ENCODE assay signal across 8 cellular contexts in genomic region chr15:88897456-88898194, GRCh38. TPM values are rescaled to one million over a fixed set of nuclear protein-coding genes. Genes with fewer than 3 reads are reported as not detected.
DNase-seq lines count a peak whose midpoint lies in the region; ATAC-seq and FAIRE-seq lines count a peak whose summit lies in the region.

No MANE protein-coding gene starts in this region.

- peaks cover 29% of the 10 kb centered on the region for H3K4me1 Mint-ChIP-seq in activated naive CD8-positive, alpha-beta T cell treated with anti-CD3 and anti-CD28 coated beads for 36 hours

- intact Hi-C loops in cardiac septum (cut with DNase I) = loop anchor here (5.0 kb wide), 2 partner anchors 240 to 275 kb away; partner anchors contain the start of gene AEN

- no peak overlapping the region for H3K27ac Mint-ChIP-seq in activated naive CD8-positive, alpha-beta T cell treated with anti-CD3 and anti-CD28 coated beads for 36 hours

- H3K4me3 Mint-ChIP-seq in activated naive CD8-positive, alpha-beta T cell treated with anti-CD3 and anti-CD28 coated beads for 36 hours = no peak overlapping the region

- peak; percentile 93 for FAIRE-seq in HTR-8/SVneo (lab: Jason Lieb, UNC)

- H3K27me3 Mint-ChIP-seq in activated naive CD8-positive, alpha-beta T cell treated with anti-CD3 and anti-CD28 coated beads for 36 hours = no peaks in the 10 kb centered on the region

- H3K9me3 Mint-ChIP-seq in activated naive CD8-positive, alpha-beta T cell treated with anti-CD3 and anti-CD28 coated beads for 36 hours = no peaks in the 10 kb centered on the region

- ATAC-seq in GM18873 (IDR thresholded peaks at IDR 0.05; ENCODE audit: low FRiP score, unreplicated experiment) = no peak

- peak; percentile 59 for DNase-seq in GDM1 (lab: John Stamatoyannopoulos, UW)
- DNase-seq in HTR-8/SVneo (ENCODE audit: insufficient read length, low spot score) = peak; percentile 75
- DNase-seq in SKM-1 treated with dmso at 0.1 percent for 144 hours (lab: John Stamatoyannopoulos, UW; ENCODE audit: unreplicated experiment) = peak; percentile 60
- DNase-seq in activated naive CD8-positive, alpha-beta T cell treated with anti-CD3 and anti-CD28 coated beads for 36 hours = peak; percentile 86
- DNase-seq in cardiac septum (ENCODE audit: low spot score) = peak; percentile 94
- peak; percentile 19 for DNase-seq in retina
- DNase-seq in DMS79 (lab: John Stamatoyannopoulos, UW) = no peak

- H3K36me3 Mint-ChIP-seq in activated naive CD8-positive, alpha-beta T cell treated with anti-CD3 and anti-CD28 coated beads for 36 hours = peaks cover 10% of the 10 kb centered on the region

RNA-seq across cellular contexts. Expression of gene HAPLN3, which starts 2.3 kb away (rescaled TPM):
- total RNA-seq in activated naive CD8-positive, alpha-beta T cell treated with anti-CD3 and anti-CD28 coated beads for 36 hours = 10 to 100 TPM; 82.6 to 83.2 TPM
- 9.8 TPM for total RNA-seq in cardiac septum

RNA-seq across cellular contexts. Expression of gene MFGE8, which starts 15.6 kb away (rescaled TPM):
- 10 to 100 TPM; 33.1 to 37.8 TPM for total RNA-seq in activated naive CD8-positive, alpha-beta T cell treated with anti-CD3 and anti-CD28 coated beads for 36 hours
- 1,071 TPM for total RNA-seq in cardiac septum

Comparison
In these comparisons a context has a peak if more than half of its experiments do, and no peak if none do; other contexts are left out.
1. RNA of gene MFGE8, which starts 15.6 kb away (total RNA-seq): 1,071 TPM in cardiac septum (single experiment); 33.1 to 37.8 TPM in activated naive CD8-positive, alpha-beta T cell treated with anti-CD3 and anti-CD28 coated beads for 36 hours; every median in the first group is over 10 times any median in the second.